Comparison of ENCODE assay signal across 27 cellular contexts in genomic region chr7:105065104-105065503, GRCh38. TPM values are rescaled to one million over a fixed set of nuclear protein-coding genes. Genes with fewer than 3 reads are reported as not detected.
DNase-seq lines count a peak whose midpoint lies in the region; ATAC-seq and TF ChIP-seq lines count a peak whose summit lies in the region.
"Had no signal": no experiment of that assay in that cellular context is flagged by ENCODE, and none has a peak within 500 bp of the region (broad histone marks: within the 10 kb centered on the region; RNA-seq: fewer than 3 reads in every experiment).

No MANE protein-coding gene starts in this region.

- H3K27me3 Mint-ChIP-seq in activated naive CD4-positive, alpha-beta T cell treated with anti-CD3 and anti-CD28 coated beads, Interleukin-2, amount 50 U/mL, for 24 hours: no peaks in the 10 kb centered on the region
- H3K27me3 Mint-ChIP-seq in activated naive CD8-positive, alpha-beta T cell treated with anti-CD3 and anti-CD28 coated beads for 36 hours: no peaks in the 10 kb centered on the region
- no peaks in the 10 kb centered on the region for H3K27me3 Mint-ChIP-seq in natural killer cell treated with Interleukin-12 subunit alpha and Interleukin-12 subunit beta and Interleukin-15 and Interleukin-18, amount 100 ng/mL, for 72 hours
- H3K27me3 Mint-ChIP-seq in Caco-2 (ENCODE audit: insufficient read depth, unreplicated experiment): no peaks in the 10 kb centered on the region
- H3K27me3 Mint-ChIP-seq: brain had no signal

- BruUV-seq in Caco-2 (replicated peaks; lab: Mats Ljungman, UMichigan): no TSS peak

- no peak overlapping the region for H3K4me3 Mint-ChIP-seq in activated naive CD4-positive, alpha-beta T cell treated with anti-CD3 and anti-CD28 coated beads, Interleukin-2, amount 50 U/mL, for 24 hours
- no peak overlapping the region for H3K4me3 Mint-ChIP-seq in activated naive CD8-positive, alpha-beta T cell treated with anti-CD3 and anti-CD28 coated beads for 36 hours
- H3K4me3 Mint-ChIP-seq in natural killer cell treated with Interleukin-12 subunit alpha and Interleukin-12 subunit beta and Interleukin-15 and Interleukin-18, amount 100 ng/mL, for 72 hours: no peak overlapping the region
- no peak overlapping the region for H3K4me3 Mint-ChIP-seq in Caco-2 (ENCODE audit: unreplicated experiment)
- H3K4me3 Mint-ChIP-seq: brain had no signal

- no peaks in the 10 kb centered on the region for H3K9me3 Mint-ChIP-seq in activated naive CD4-positive, alpha-beta T cell treated with anti-CD3 and anti-CD28 coated beads, Interleukin-2, amount 50 U/mL, for 24 hours
- no peaks in the 10 kb centered on the region for H3K9me3 Mint-ChIP-seq in activated naive CD4-positive, alpha-beta T cell treated with anti-CD3 and anti-CD28 coated beads, Interleukin-2, amount 50 U/mL, for 72 hours
- H3K9me3 Mint-ChIP-seq in activated naive CD8-positive, alpha-beta T cell treated with anti-CD3 and anti-CD28 coated beads for 36 hours: no peaks in the 10 kb centered on the region
- no peaks in the 10 kb centered on the region for H3K9me3 Mint-ChIP-seq in natural killer cell treated with Interleukin-12 subunit alpha and Interleukin-12 subunit beta and Interleukin-15 and Interleukin-18, amount 100 ng/mL, for 72 hours
- H3K9me3 Mint-ChIP-seq in Caco-2 (ENCODE audit: unreplicated experiment): no peaks in the 10 kb centered on the region
- H3K9me3 Mint-ChIP-seq: brain had no signal

- TF ChIP-seq CTCF in HEK293 (tag by site-specific recombination; IDR thresholded peaks at IDR 0.05) (no peak), Caco-2 (IDR thresholded peaks at IDR 0.05; ENCODE audit: insufficient read depth in 1 of 2, low read depth in 1 of 2, low read length in 1 of 2, severe bottlenecking in 1 of 2, unreplicated experiment in 1 of 2) (no peak)

- H3K4me1 Mint-ChIP-seq in activated naive CD4-positive, alpha-beta T cell treated with anti-CD3 and anti-CD28 coated beads, Interleukin-2, amount 50 U/mL, for 24 hours: peaks cover 46% of the 10 kb centered on the region
- H3K4me1 Mint-ChIP-seq in activated naive CD8-positive, alpha-beta T cell treated with anti-CD3 and anti-CD28 coated beads for 36 hours: peaks cover 43% of the 10 kb centered on the region
- peaks cover 35 to 36% of the 10 kb centered on the region in 2 donors for H3K4me1 Mint-ChIP-seq in natural killer cell treated with Interleukin-12 subunit alpha and Interleukin-12 subunit beta and Interleukin-15 and Interleukin-18, amount 100 ng/mL, for 72 hours (ENCODE audit: low read depth in 2 of 2)
- peaks cover 6% of the 10 kb centered on the region for H3K4me1 Mint-ChIP-seq in Caco-2 (ENCODE audit: low read depth, unreplicated experiment)

- H3K27ac ChIP-seq in HEK293 (ENCODE audit: extremely low read depth, low read depth, low read length): no peak overlapping the region
- H3K27ac ChIP-seq: heart left ventricle, parathyroid adenoma, right atrium auricular region, RWPE1, tibial nerve had no signal

- H3K4me1 ChIP-seq in HEK293 (ENCODE audit: control insufficient read depth, insufficient read depth, low read length): 0 out of 2 replicates have a peak, but pooled peaks cover 4% of the 10 kb centered on the region
- H3K4me1 ChIP-seq in Caco-2: no peaks in the 10 kb centered on the region

- intact Hi-C loops in Caco-2 (cut with micrococcal nuclease; ENCODE audit: unreplicated experiment): no loop called here

- ATAC-seq in activated naive CD4-positive, alpha-beta T cell treated with anti-CD3 and anti-CD28 coated beads, Interleukin-2, amount 50 U/mL, for 72 hours: no peak
- ATAC-seq in natural killer cell treated with Interleukin-12 subunit alpha and Interleukin-12 subunit beta and Interleukin-15 and Interleukin-18, amount 100 ng/mL, for 72 hours: no peak
- ATAC-seq in esophagus mucosa: no peak
- ATAC-seq: heart left ventricle had no signal

- H3K4me3 ChIP-seq in HEK293 (ENCODE audit: low read depth, low read length): no peak overlapping the region
- H3K4me3 ChIP-seq in Caco-2 (ENCODE audit: low read depth, low read length): no peak overlapping the region
- H3K4me3 ChIP-seq: dorsolateral prefrontal cortex, heart left ventricle, right atrium auricular region, tibial nerve had no signal

- CTCF ChIA-PET in HEK293 (lab: Yijun Ruan, JAX) (interaction anchor here (0.5 to 0.6 kb wide), 2 partner anchors 16 to 713 kb away, joined by 3 read pairs; no protein-coding TSS in a partner anchor), Caco-2 (lab: Charles Lee) (no interaction called here)

- POLR2A ChIA-PET in HEK293 (lab: Yijun Ruan, JAX): interaction anchor here (1.5 kb wide), 1 partner anchor 52 kb away, joined by 4 read pairs; no protein-coding TSS in a partner anchor
- POLR2A ChIA-PET in Caco-2 (lab: Charles Lee): no interaction called here

- DNase-seq in activated naive CD4-positive, alpha-beta T cell treated with anti-CD3 and anti-CD28 coated beads, Interleukin-2, amount 50 U/mL, for 72 hours (ENCODE audit: low spot score in 2 of 2): no peak
- DNase-seq in activated naive CD8-positive, alpha-beta T cell treated with anti-CD3 and anti-CD28 coated beads for 36 hours: no peak
- no peak for DNase-seq in natural killer cell treated with Interleukin-12 subunit alpha and Interleukin-12 subunit beta and Interleukin-15 and Interleukin-18, amount 100 ng/mL, for 72 hours (ENCODE audit: low spot score)
- DNase-seq in kidney tubule cell (ENCODE audit: low spot score): no peak
- no peak for DNase-seq in Caco-2
- DNase-seq: activated CD4-positive, alpha-beta T cell treated with anti-CD3 and anti-CD28 coated beads, Interleukin-2, amount 50 U/mL, for 48 hours; activated gamma-delta T cell; BE2C; COR-L47; dorsolateral prefrontal cortex; foreskin melanocyte; HCEC 1CT; heart left ventricle; NCI-H1417 treated with DMSO at 0.1 percent for 48 hours; NCI-H2029 treated with DMSO at 0.1 percent for 48 hours; NCI-H524 treated with DMSO at 0.1 percent for 48 hours; OCI-M1; stimulated activated CD4-positive, alpha-beta T cell treated with anti-CD3 and anti-CD28 coated beads, Interleukin-2, amount 100 ng/mL, for 24 hours; stimulated activated CD8-positive, alpha-beta memory T cell treated with anti-CD3 and anti-CD28 coated beads, Interleukin-4, amount 100 ng/mL, for 48 hours had no signal

- H3K27ac Mint-ChIP-seq in activated naive CD4-positive, alpha-beta T cell treated with anti-CD3 and anti-CD28 coated beads, Interleukin-2, amount 50 U/mL, for 24 hours: peak overlapping the region; percentile 75
- H3K27ac Mint-ChIP-seq in activated naive CD4-positive, alpha-beta T cell treated with anti-CD3 and anti-CD28 coated beads, Interleukin-2, amount 50 U/mL, for 72 hours: no peak overlapping the region
- H3K27ac Mint-ChIP-seq in activated naive CD8-positive, alpha-beta T cell treated with anti-CD3 and anti-CD28 coated beads for 36 hours: peak overlapping the region; percentile 50
- H3K27ac Mint-ChIP-seq in natural killer cell treated with Interleukin-12 subunit alpha and Interleukin-12 subunit beta and Interleukin-15 and Interleukin-18, amount 100 ng/mL, for 72 hours: peak overlapping the region; percentile 48 to 56
- H3K27ac Mint-ChIP-seq in Caco-2 (ENCODE audit: unreplicated experiment): no peak overlapping the region

- H3K36me3 ChIP-seq in HEK293 (ENCODE audit: control insufficient read depth in 2 of 2, insufficient read depth in 1 of 2, low read length in 2 of 2) (peaks cover 22 to 59% of the 10 kb centered on the region in 2 experiments), Caco-2 (ENCODE audit: control insufficient read depth, insufficient read depth, low read length) (no peaks in the 10 kb centered on the region; the same call in 1 of the 2 replicates)

- H3K36me3 Mint-ChIP-seq in activated naive CD4-positive, alpha-beta T cell treated with anti-CD3 and anti-CD28 coated beads, Interleukin-2, amount 50 U/mL, for 24 hours: peaks cover 13% of the 10 kb centered on the region
- H3K36me3 Mint-ChIP-seq in activated naive CD4-positive, alpha-beta T cell treated with anti-CD3 and anti-CD28 coated beads, Interleukin-2, amount 50 U/mL, for 72 hours: peaks cover 0 to 36% of the 10 kb centered on the region in 2 donors
- peaks cover 24% of the 10 kb centered on the region for H3K36me3 Mint-ChIP-seq in activated naive CD8-positive, alpha-beta T cell treated with anti-CD3 and anti-CD28 coated beads for 36 hours
- peaks cover 17% of the 10 kb centered on the region for H3K36me3 Mint-ChIP-seq in natural killer cell treated with Interleukin-12 subunit alpha and Interleukin-12 subunit beta and Interleukin-15 and Interleukin-18, amount 100 ng/mL, for 72 hours
- H3K36me3 Mint-ChIP-seq in Caco-2 (ENCODE audit: insufficient read depth, unreplicated experiment): peaks cover 61% of the 10 kb centered on the region

- H3K9me3 ChIP-seq in HEK293 (ENCODE audit: control insufficient read depth, insufficient read depth, low read depth, low read length) (no peaks in the 10 kb centered on the region), Caco-2 (no peaks in the 10 kb centered on the region)
- H3K9me3 ChIP-seq: BE2C, heart left ventricle, right atrium auricular region, tibial nerve had no signal

- no peaks in the 10 kb centered on the region for H3K27me3 ChIP-seq in Caco-2 (replicated peaks; ENCODE audit: control insufficient read depth, insufficient read depth, low read length)
- H3K27me3 ChIP-seq: BE2C, dorsolateral prefrontal cortex, heart left ventricle, right atrium auricular region, tibial nerve had no signal

TF ChIP-seq in HEK293, 187 proteins besides CTCF, POLR2A, EP300 and RAD21 (continues in another document):
- TF ChIP-seq ATF2 (tag by site-specific recombination; IDR thresholded peaks at IDR 0.05; ENCODE audit: low read depth) (peak; percentile 63), SP7 (tag by site-specific recombination; IDR thresholded peaks at IDR 0.05) (no peak)

RNA-seq across cellular contexts. Expression of gene KMT2E, which starts 51.1 kb away (rescaled TPM):
- 100 to 1,000 TPM; 105 to 122 TPM for total RNA-seq in activated naive CD4-positive, alpha-beta T cell treated with anti-CD3 and anti-CD28 coated beads, Interleukin-2, amount 50 U/mL, for 72 hours
- total RNA-seq in activated naive CD8-positive, alpha-beta T cell treated with anti-CD3 and anti-CD28 coated beads for 36 hours: 10 to 100 TPM; 58.0 to 62.4 TPM
- 100 to 1,000 TPM; 152 to 172 TPM for total RNA-seq in natural killer cell treated with Interleukin-12 subunit alpha and Interleukin-12 subunit beta and Interleukin-15 and Interleukin-18, amount 100 ng/mL, for 72 hours
- total RNA-seq in Caco-2 (2022) (61.4 and 63.1 TPM in 2 replicates), esophagus mucosa (29.0 TPM)

Comparison
In these comparisons a context has a peak if more than half of its experiments do, and no peak if none do; other contexts are left out.
1. H3K27ac Mint-ChIP-seq: peak in activated naive CD4-positive, alpha-beta T cell treated with anti-CD3 and anti-CD28 coated beads, Interleukin-2, amount 50 U/mL, for 24 hours (single experiment), activated naive CD8-positive, alpha-beta T cell treated with anti-CD3 and anti-CD28 coated beads for 36 hours (single experiment) and natural killer cell treated with Interleukin-12 subunit alpha and Interleukin-12 subunit beta and Interleukin-15 and Interleukin-18, amount 100 ng/mL, for 72 hours (2 of 2); none in activated naive CD4-positive, alpha-beta T cell treated with anti-CD3 and anti-CD28 coated beads, Interleukin-2, amount 50 U/mL, for 72 hours (0 of 2) and Caco-2 (single experiment).